In genomic region chr3:58463181-58463941, GRCh38 we compare ENCODE assay signal across 8 cellular contexts. TPM values are rescaled to one million over a fixed set of nuclear protein-coding genes. Genes with fewer than 3 reads are reported as not detected.
DNase-seq lines count a peak whose midpoint lies in the region; ATAC-seq, FAIRE-seq and TF ChIP-seq lines count a peak whose summit lies in the region.

No MANE protein-coding gene starts in this region.

- H4K8ac ChIP-seq in H1 (ENCODE audit: extremely low read depth, insufficient read depth, low read length) = no peak overlapping the region

- no peaks in the 10 kb centered on the region for H3K79me2 ChIP-seq in H1 (ENCODE audit: control insufficient read depth in 1 of 2, insufficient read depth in 2 of 2, low read length in 2 of 2)

- H3K9me3 ChIP-seq in H1 (ENCODE audit: insufficient read depth in 2 of 2, low read depth in 1 of 2, low read length in 1 of 2) = no peaks in the 10 kb centered on the region

- no peak overlapping the region for H3K23ac ChIP-seq in H1 (ENCODE audit: insufficient read length)

- peak; percentile 88 for TF ChIP-seq CTCF in AG09309 (IDR thresholded peaks at IDR 0.05; ENCODE audit: control insufficient read depth, insufficient read depth, low read depth, low read length, missing control alignments)
- peak; percentile 80 to 92 (median 88) for TF ChIP-seq CTCF in H1 (IDR thresholded peaks at IDR 0.05; ENCODE audit: control extremely low read depth in 1 of 3, insufficient read depth in 1 of 3, low read depth in 1 of 3, low read length in 3 of 3)

- TF ChIP-seq EP300 in H1 (IDR thresholded peaks at IDR 0.05; ENCODE audit: borderline replicate concordance in 1 of 2, low read depth in 2 of 2, low read length in 2 of 2) = no peak

- 39% methylated on average over 18 of the region's 18 CpGs; no CpG with 5 or more reads in 1 of the 2 experiments for WGBS in H1 (ENCODE audit: extremely low coverage in 1 of 2, insufficient coverage in 1 of 2, insufficient read length in 1 of 2, insufficient replicate concordance in 2 of 2, low coverage in 1 of 2, low lambda C conversion rate in 2 of 2, missing lambda C conversion rate in 1 of 2), 2 experiments

- 0 out of 2 replicates have a peak overlapping the region, but pooled peaks have one; percentile 71 for H2BK5ac ChIP-seq in H1 (ENCODE audit: low read depth, low read length)

- H3K27ac ChIP-seq in H1 (ENCODE audit: low read depth, low read length) = no peak overlapping the region

- H2BK15ac ChIP-seq in H1 (ENCODE audit: low read length) = peak overlapping the region; percentile 98; the same call in 1 of the 2 replicates

- H3K4ac ChIP-seq in H1 (replicated peaks; ENCODE audit: insufficient read length, low read depth, low read length) = no peak overlapping the region

- POLR2A ChIA-PET in H1 (lab: Charles Lee; ENCODE audit: partially characterized antibody) = interaction anchor here (1.1 kb wide), 1 partner anchor 29 kb away, joined by 3 read pairs; no protein-coding TSS in a partner anchor

- no peak overlapping the region for H3K14ac ChIP-seq in H1 (ENCODE audit: insufficient read length)

- no peak for TF ChIP-seq POLR2A in H1 (IDR thresholded peaks at IDR 0.05; ENCODE audit: control extremely low read depth in 1 of 2, low read depth in 2 of 2, low read length in 2 of 2)

- no peak overlapping the region for H3K56ac ChIP-seq in H1 (replicated peaks; ENCODE audit: insufficient read length, low read depth, low read length)

- H3K18ac ChIP-seq in H1 (ENCODE audit: extremely low read depth, low read length) = peak overlapping the region; percentile 96

- H3K4me3 ChIP-seq in AG09309 (ENCODE audit: control insufficient read depth, low read depth, low read length) (no peak overlapping the region), H1 (ENCODE audit: extremely low read depth in 1 of 4, insufficient read depth in 2 of 4, low read depth in 3 of 4, low read length in 4 of 4) (0 out of 8 replicates have a peak overlapping the region, but pooled peaks of 1 of the 4 experiments have one; percentile 9)

- TF ChIP-seq RAD21 in H1 (IDR thresholded peaks at IDR 0.05 in 1 of 2, conservative IDR thresholded peaks at IDR 0.05 in 1 of 2; ENCODE audit: low read depth in 2 of 2, low read length in 2 of 2) = peak; percentile 54 to 72

- no peak overlapping the region for H2BK120ac ChIP-seq in H1 (replicated peaks; ENCODE audit: low read depth, low read length)

- no peak overlapping the region for H3K9ac ChIP-seq in H1 (replicated peaks in 1 of 4; ENCODE audit: extremely low read depth in 1 of 4, low read depth in 3 of 4, low read length in 3 of 4)

- peak overlapping the region; percentile 64 for H4K5ac ChIP-seq in H1 (ENCODE audit: insufficient read length, low read depth, low read length)

- no peaks in the 10 kb centered on the region for H3K36me3 ChIP-seq in H1 (ENCODE audit: control insufficient read depth in 2 of 4, insufficient read depth in 4 of 4, low read length in 3 of 4)

- no peaks in the 10 kb centered on the region for H4K20me1 ChIP-seq in H1 (replicated peaks in 1 of 2; ENCODE audit: control insufficient read depth in 1 of 2, insufficient read depth in 2 of 2, low read length in 2 of 2)

- peak overlapping the region; percentile 98 for H2AFZ ChIP-seq in H1 (ENCODE audit: low read length)

- DNase-seq in AG09309 (ENCODE audit: low read depth) (peak; percentile 59), NCI-H82 treated with DMSO at 0.1 percent for 48 hours (lab: John Stamatoyannopoulos, UW; ENCODE audit: unreplicated experiment) (peak; percentile 63), H1 (ENCODE audit: low read depth in 1 of 2, low spot score in 2 of 2) (peak; percentile 38 to 85), middle frontal gyrus (ENCODE audit: extremely low spot score, low spot score) (peak; percentile 33)
- DNase-seq in activated CD8-positive, alpha-beta memory T cell treated with anti-CD3 and anti-CD28 coated beads for 4 hours (ENCODE audit: low read depth in 2 of 2) = peak; percentile 59 to 63
- peak; percentile 44 to 56 for DNase-seq in stimulated activated CD8-positive, alpha-beta memory T cell treated with anti-CD3 and anti-CD28 coated beads, Interleukin-2, amount 100 ng/mL, for 1 hour (ENCODE audit: low read depth in 2 of 2)

- H2BK20ac ChIP-seq in H1 (ENCODE audit: low read length) = peak overlapping the region; percentile 97; the same call in 1 of the 2 replicates

- H3K27me3 ChIP-seq in H1 (replicated peaks in 1 of 4; ENCODE audit: control insufficient read depth in 3 of 4, extremely low read depth in 1 of 4, insufficient read depth in 3 of 4, low read length in 3 of 4) = no peaks in the 10 kb centered on the region

- peak overlapping the region; percentile 12 to 30; a peak in 3 of 4 replicates for H3K4me2 ChIP-seq in H1 (ENCODE audit: insufficient read depth in 1 of 2, low read depth in 2 of 2, low read length in 2 of 2)

- CTCF ChIA-PET in H1 (lab: Charles Lee; ENCODE audit: partially characterized antibody) = interaction anchor here (0.5 to 1.8 kb wide), 22 partner anchors 9 to 158 kb away, joined by 3 to 8 read pairs (median 5); partner anchors contain the start of genes HTD2, KCTD6 and RPP14

- peaks cover 0 to 4% (median 2%) of the 10 kb centered on the region in 4 experiments; a peak in 4 of 7 replicates for H3K4me1 ChIP-seq in H1 (replicated peaks in 1 of 4; ENCODE audit: control insufficient read depth in 3 of 4, insufficient read depth in 4 of 4, low read length in 3 of 4)

- no peaks in the 10 kb centered on the region for H3K23me2 ChIP-seq in H1 (ENCODE audit: low read depth, low read length)

- ATAC-seq in GM18858 (IDR thresholded peaks at IDR 0.05; ENCODE audit: unreplicated experiment) = peak; percentile 74
- peak; percentile 88 for ATAC-seq in HG03196 (IDR thresholded peaks at IDR 0.05; ENCODE audit: unreplicated experiment)

- peak; percentile 71 for FAIRE-seq in H1 (lab: Jason Lieb, UNC)

- H2AK5ac ChIP-seq in H1 (ENCODE audit: low read depth, low read length) = no peak overlapping the region

- peak overlapping the region; percentile 90; the same call in 1 of the 2 replicates for H2BK12ac ChIP-seq in H1 (ENCODE audit: low read depth, low read length)

- no peaks in the 10 kb centered on the region for H3K79me1 ChIP-seq in H1 (ENCODE audit: low read depth, low read length)

- H4K91ac ChIP-seq in H1 (replicated peaks; ENCODE audit: insufficient read length, low read length) = no peak overlapping the region

TF ChIP-seq in H1, 55 proteins besides CTCF, POLR2A, EP300 and RAD21:
- no peak for TF ChIP-seq CHD2 (IDR thresholded peaks at IDR 0.05; ENCODE audit: low read length)
- no peak for TF ChIP-seq CBX5 (IDR thresholded peaks at IDR 0.05; ENCODE audit: low read depth, low read length)
- TF ChIP-seq USF2 (IDR thresholded peaks at IDR 0.05; ENCODE audit: low read length) = no peak
- no peak for TF ChIP-seq E2F6 (IDR thresholded peaks at IDR 0.05)
- no peak for TF ChIP-seq ATF3 (IDR thresholded peaks at IDR 0.05; ENCODE audit: insufficient read depth, low read depth, low read length)
- peak; percentile 36; the same call in 1 of the 2 replicates for TF ChIP-seq CREB1 (IDR thresholded peaks at IDR 0.05)
- TF ChIP-seq RFX5 (IDR thresholded peaks at IDR 0.05; ENCODE audit: borderline replicate concordance, low read depth, low read length) = no peak
- TF ChIP-seq MAX (IDR thresholded peaks at IDR 0.05) = peak; percentile 70

RNA-seq across cellular contexts. Expression of gene KCTD6, which starts 28.5 kb away (rescaled TPM):
- 21.4 and 22.2 TPM in 2 replicates for total RNA-seq in H1 (2021; fragmentation: NEBNext Ultra II Directional; extraction: Animal tissue kit (Norgen Biotek cat#: 25700))
- 11.0 and 17.4 TPM in 2 replicates for polyA plus RNA-seq in H1 (2011; rRNA removed)
- 15.1 TPM for polyA plus RNA-seq in H1 (2011; cell fraction: cytosol; rRNA removed)
- polyA plus RNA-seq in H1 (2011; cell fraction: nucleus; rRNA removed) = 8.3 TPM
- polyA plus RNA-seq in H1 (2012, experiment 1 of 2) = 9.0 to 12.7 TPM (median 9.3 TPM) in 4 replicates
- polyA plus RNA-seq in H1 (2012, experiment 2 of 2) = 2.6 TPM
- polyA plus RNA-seq in H1 (2013, experiment 1 of 2) = 16.2 TPM
- polyA plus RNA-seq in H1 (2013, experiment 2 of 2) = 16.9 TPM
- 14.5 and 16.0 TPM in 2 replicates for polyA minus RNA-seq in H1 (2011; rRNA and poly(A)+ RNA removed)
- 10.8 TPM for polyA minus RNA-seq in H1 (2011; cell fraction: cytosol; rRNA and poly(A)+ RNA removed)
- 24.4 TPM for polyA minus RNA-seq in H1 (2011; cell fraction: nucleus; rRNA and poly(A)+ RNA removed)

RNA-seq across cellular contexts. Expression of gene PDHB, which starts 29.7 kb away (rescaled TPM):
- total RNA-seq in H1 (2021; fragmentation: NEBNext Ultra II Directional; extraction: Animal tissue kit (Norgen Biotek cat#: 25700)) = 132 and 140 TPM in 2 replicates
- polyA plus RNA-seq in H1 (2011; rRNA removed) = 61.9 and 90.4 TPM in 2 replicates
- polyA plus RNA-seq in H1 (2011; cell fraction: cytosol; rRNA removed) = 132 TPM
- 58.1 TPM for polyA plus RNA-seq in H1 (2011; cell fraction: nucleus; rRNA removed)
- polyA plus RNA-seq in H1 (2012, experiment 1 of 2) = 128 to 145 TPM (median 131 TPM) in 4 replicates
- 36.4 TPM for polyA plus RNA-seq in H1 (2012, experiment 2 of 2)
- polyA plus RNA-seq in H1 (2013, experiment 1 of 2) = 99.7 TPM
- polyA plus RNA-seq in H1 (2013, experiment 2 of 2) = 105 TPM
- polyA minus RNA-seq in H1 (2011; rRNA and poly(A)+ RNA removed) = 61.4 and 69.7 TPM in 2 replicates
- 44.0 TPM for polyA minus RNA-seq in H1 (2011; cell fraction: cytosol; rRNA and poly(A)+ RNA removed)
- 60.3 TPM for polyA minus RNA-seq in H1 (2011; cell fraction: nucleus; rRNA and poly(A)+ RNA removed)
